ENCODE assay signal across 32 cellular contexts in genomic region chr11:108803781-108804180, GRCh38.
DNase-seq lines count a peak whose midpoint lies in the region; ATAC-seq, FAIRE-seq and TF ChIP-seq lines count a peak whose summit lies in the region.
"Had no signal": no experiment of that assay in that cellular context is flagged by ENCODE, and none has a peak within 500 bp of the region (broad histone marks: within the 10 kb centered on the region; RNA-seq: fewer than 3 reads in every experiment).

No MANE protein-coding gene starts in this region.

- ATAC-seq in naive thymus-derived CD8-positive, alpha-beta T cell = no peak
- ATAC-seq: activated T-cell treated with anti-CD3 and anti-CD28 coated beads, Interleukin-2, amount 50 U/mL, for 72 hours; effector memory CD8-positive, alpha-beta T cell; stimulated activated naive B cell treated with anti-CD40 and anti-IgM and Interleukin-4, amounts not matched to agents 10 μg/mL and 1 μg/mL and 100 μg/mL, for 72 hours had no signal

- no peaks in the 10 kb centered on the region for H3K27me3 Mint-ChIP-seq in HFFc6 (ENCODE audit: insufficient read depth)
- H3K27me3 Mint-ChIP-seq in naive thymus-derived CD8-positive, alpha-beta T cell = no peaks in the 10 kb centered on the region
- H3K27me3 Mint-ChIP-seq: activated CD4-positive, alpha-beta memory T cell treated with anti-CD3 and anti-CD28 coated beads for 36 hours; B cell; CD4-positive, alpha-beta memory T cell; effector memory CD8-positive, alpha-beta T cell; stimulated activated naive B cell treated with anti-CD40 and anti-IgM and Interleukin-4, amounts not matched to agents 10 μg/mL and 1 μg/mL and 100 μg/mL, for 72 hours; type B pancreatic cell had no signal

- peak; percentile 17 for DNase-seq in AG08395 (ENCODE audit: low spot score)
- peak; percentile 43 for DNase-seq in HFFc6
- DNase-seq in iris pigment epithelial cell (ENCODE audit: low read depth) = peak; percentile 16
- no peak for DNase-seq in COR-L47 (lab: John Stamatoyannopoulos, UW)
- no peak for DNase-seq in COLO668 (lab: John Stamatoyannopoulos, UW; ENCODE audit: unreplicated experiment)
- no peak for DNase-seq in naive thymus-derived CD8-positive, alpha-beta T cell
- no peak for DNase-seq in NCI-H1694 treated with DMSO at 0.1 percent for 48 hours (lab: John Stamatoyannopoulos, UW)
- DNase-seq: 8988T; activated CD4-positive, alpha-beta memory T cell treated with anti-CD3 and anti-CD28 coated beads for 36 hours; activated CD4-positive, CD25-positive, alpha-beta regulatory T cell treated with anti-CD3 and anti-CD28 coated beads, Interleukin-2, amount 50 U/mL, for 72 hours; activated naive CD4-positive, alpha-beta T cell treated with Interleukin-2 at 50 U/mL for 16 hours; activated T-cell treated with anti-CD3 and anti-CD28 coated beads, Interleukin-2, amount 50 U/mL, for 72 hours; amniotic stem cell; CD4-positive, alpha-beta memory T cell; DMS 273 treated with DMSO at 0.1 percent for 48 hours; effector memory CD8-positive, alpha-beta T cell; erythroblast; hippocampal formation; left cardiac atrium; NCI-H1048; NCI-H774; nephron progenitor cell; pancreas; SHP77 treated with DMSO at 0.1 percent for 48 hours; small intestine; stimulated activated naive B cell treated with anti-CD40 and anti-IgM and Interleukin-4, amounts not matched to agents 10 μg/mL and 1 μg/mL and 100 μg/mL, for 72 hours; T-helper 2 cell had no signal

- no peak overlapping the region for H3K4me3 Mint-ChIP-seq in HFFc6
- no peak overlapping the region for H3K4me3 Mint-ChIP-seq in naive thymus-derived CD8-positive, alpha-beta T cell
- H3K4me3 Mint-ChIP-seq: activated CD4-positive, alpha-beta memory T cell treated with anti-CD3 and anti-CD28 coated beads for 36 hours; activated T-cell treated with anti-CD3 and anti-CD28 coated beads, Interleukin-2, amount 50 U/mL, for 72 hours; B cell; CD4-positive, alpha-beta memory T cell; effector memory CD8-positive, alpha-beta T cell; nephron progenitor cell; stimulated activated naive B cell treated with anti-CD40 and anti-IgM and Interleukin-4, amounts not matched to agents 10 μg/mL and 1 μg/mL and 100 μg/mL, for 72 hours; type B pancreatic cell had no signal

- H3K36me3 Mint-ChIP-seq in HFFc6 (ENCODE audit: low read depth) = peaks cover 5% of the 10 kb centered on the region; the same call in 1 of the 2 replicates
- peaks cover 0 to 21% (median 3%) of the 10 kb centered on the region in 3 donors for H3K36me3 Mint-ChIP-seq in naive thymus-derived CD8-positive, alpha-beta T cell
- H3K36me3 Mint-ChIP-seq: type B pancreatic cell had no signal

- peak overlapping the region; percentile 64 for H3K27ac Mint-ChIP-seq in HFFc6
- H3K27ac Mint-ChIP-seq in naive thymus-derived CD8-positive, alpha-beta T cell = no peak overlapping the region
- H3K27ac Mint-ChIP-seq: activated CD4-positive, alpha-beta memory T cell treated with anti-CD3 and anti-CD28 coated beads for 36 hours; activated T-cell treated with anti-CD3 and anti-CD28 coated beads, Interleukin-2, amount 50 U/mL, for 72 hours; B cell; CD4-positive, alpha-beta memory T cell; effector memory CD8-positive, alpha-beta T cell; nephron progenitor cell; stimulated activated naive B cell treated with anti-CD40 and anti-IgM and Interleukin-4, amounts not matched to agents 10 μg/mL and 1 μg/mL and 100 μg/mL, for 72 hours; type B pancreatic cell had no signal

- POLR2A ChIA-PET in naive thymus-derived CD8-positive, alpha-beta T cell (lab: Charles Lee) = no interaction called here

- H3K4me1 Mint-ChIP-seq in HFFc6 (ENCODE audit: low read depth) = peaks cover 18% of the 10 kb centered on the region
- H3K4me1 Mint-ChIP-seq in naive thymus-derived CD8-positive, alpha-beta T cell = peaks cover 4 to 10% (median 8%) of the 10 kb centered on the region in 4 donors
- H3K4me1 Mint-ChIP-seq: nephron progenitor cell had no signal

- H3K9me3 Mint-ChIP-seq in HFFc6 = no peaks in the 10 kb centered on the region
- peaks cover 0 to 2% (median 0%) of the 10 kb centered on the region in 9 donors for H3K9me3 Mint-ChIP-seq in naive thymus-derived CD8-positive, alpha-beta T cell
- H3K9me3 Mint-ChIP-seq: activated CD4-positive, alpha-beta memory T cell treated with anti-CD3 and anti-CD28 coated beads for 36 hours; CD4-positive, alpha-beta memory T cell; effector memory CD8-positive, alpha-beta T cell; nephron progenitor cell; stimulated activated naive B cell treated with anti-CD40 and anti-IgM and Interleukin-4, amounts not matched to agents 10 μg/mL and 1 μg/mL and 100 μg/mL, for 72 hours; type B pancreatic cell had no signal

- peak; percentile 89 for FAIRE-seq in endometrium (lab: Jason Lieb, UNC)
- FAIRE-seq: GM12892, pancreas, RCC 7860, small intestine had no signal

- no peak for TF ChIP-seq CTCF in HFFc6 (IDR thresholded peaks at IDR 0.05)

Comparison
In these comparisons a context has a peak if more than half of its experiments do, and no peak if none do; other contexts are left out.
1. DNase-seq: peak in AG08395 (single experiment), HFFc6 (single experiment) and iris pigment epithelial cell (single experiment); none in COR-L47 (single experiment), COLO668 (single experiment), naive thymus-derived CD8-positive, alpha-beta T cell (0 of 10) and NCI-H1694 treated with DMSO at 0.1 percent for 48 hours (single experiment).